ENCODE assay signal across 25 cellular contexts in genomic region chr22:19114984-19115552, GRCh38. TPM values are rescaled to one million over a fixed set of nuclear protein-coding genes. Genes with fewer than 3 reads are reported as not detected.
DNase-seq lines count a peak whose midpoint lies in the region; ATAC-seq, FAIRE-seq and TF ChIP-seq lines count a peak whose summit lies in the region.
"Had no signal": no experiment of that assay in that cellular context is flagged by ENCODE, and none has a peak within 500 bp of the region (broad histone marks: within the 10 kb centered on the region; RNA-seq: fewer than 3 reads in every experiment).

No MANE protein-coding gene starts in this region.

- H3K4me3 ChIP-seq in kidney (ENCODE audit: low read length in 2 of 2), result no peak overlapping the region
- H3K4me3 ChIP-seq in foreskin fibroblast (ENCODE audit: low read depth in 1 of 2, low read length in 2 of 2), result no peak overlapping the region
- H3K4me3 ChIP-seq: gastrocnemius medialis, lower lobe of right lung, PC-9, psoas muscle, SK-N-MC, thoracic aorta had no signal

- TF ChIP-seq CTCF in kidney (IDR thresholded peaks at IDR 0.05; ENCODE audit: borderline replicate concordance, extremely low read depth, insufficient read depth) (no peak), foreskin fibroblast (IDR thresholded peaks at IDR 0.05; ENCODE audit: low read depth, low read length) (no peak)

- no peaks in the 10 kb centered on the region for H3K9me3 ChIP-seq in kidney (ENCODE audit: control insufficient read depth in 1 of 2, low read length in 2 of 2)
- H3K9me3 ChIP-seq: BE2C, gastrocnemius medialis, lower lobe of right lung, psoas muscle, thoracic aorta had no signal

- H3K36me3 Mint-ChIP-seq in activated T-helper 17 cell treated with anti-CD3 and anti-CD28 coated beads, Interleukin-2, amount 50 U/mL, for 72 hours (ENCODE audit: low read depth), result no peaks in the 10 kb centered on the region

- no peaks in the 10 kb centered on the region for H3K27me3 Mint-ChIP-seq in activated T-helper 17 cell treated with anti-CD3 and anti-CD28 coated beads, Interleukin-2, amount 50 U/mL, for 72 hours

- no peak overlapping the region for H3K27ac ChIP-seq in kidney (ENCODE audit: low read depth in 2 of 2, low read length in 2 of 2)
- H3K27ac ChIP-seq: lower lobe of right lung, PC-9, psoas muscle, SK-N-MC, thoracic aorta had no signal

- H3K4me3 Mint-ChIP-seq in activated T-helper 17 cell treated with anti-CD3 and anti-CD28 coated beads, Interleukin-2, amount 50 U/mL, for 72 hours, result no peak overlapping the region

- FAIRE-seq in kidney (lab: Jason Lieb, UNC), result no peak
- FAIRE-seq: GM12891 had no signal

- peak; percentile 60 for DNase-seq in activated effector memory CD4-positive, alpha-beta T cell treated with anti-CD3 and anti-CD28 coated beads, Interleukin-2, amount 50 U/mL, for 16 hours
- DNase-seq in activated effector memory CD4-positive, alpha-beta T cell treated with Interleukin-2 at 50 U/mL for 16 hours, result no peak
- DNase-seq in islet precursor cell (peak; percentile 23), posterior vena cava (ENCODE audit: low spot score) (peak; percentile 63), kidney (no peak), foreskin fibroblast (no peak)
- DNase-seq: activated CD4-positive, CD25-positive, alpha-beta regulatory T cell treated with anti-CD3 and anti-CD28 coated beads, Interleukin-2, amount 50 U/mL, for 72 hours; BE2C; dermis blood vessel endothelial cell; DMS 273 treated with DMSO at 0.1 percent for 48 hours; lower lobe of right lung; NCI-H1105 treated with DMSO at 0.1 percent for 48 hours; NCI-H2171; PC-9; psoas muscle; T1000 had no signal

- no peak overlapping the region for H3K9ac ChIP-seq in kidney (ENCODE audit: low read length in 2 of 2)

- no peak for ATAC-seq in activated T-helper 17 cell treated with anti-CD3 and anti-CD28 coated beads, Interleukin-2, amount 50 U/mL, for 72 hours (replicated peaks)
- ATAC-seq in HG02759 (IDR thresholded peaks at IDR 0.05; ENCODE audit: unreplicated experiment), result no peak

- intact Hi-C loops in posterior vena cava (cut with DNase I) (no loop called here), kidney (cut with DNase I) (loop anchor here (5.0 kb wide), 1 partner anchor 52 kb away; no protein-coding TSS in a partner anchor)

- peak overlapping the region; percentile 70 for H3K27ac Mint-ChIP-seq in activated T-helper 17 cell treated with anti-CD3 and anti-CD28 coated beads, Interleukin-2, amount 50 U/mL, for 72 hours

- H3K36me3 ChIP-seq in kidney (ENCODE audit: control insufficient read depth in 1 of 2, insufficient read depth in 2 of 2, low read length in 2 of 2), result no peaks in the 10 kb centered on the region
- H3K36me3 ChIP-seq: gastrocnemius medialis, thoracic aorta had no signal

- no peaks in the 10 kb centered on the region for H3K9me3 Mint-ChIP-seq in activated T-helper 17 cell treated with anti-CD3 and anti-CD28 coated beads, Interleukin-2, amount 50 U/mL, for 72 hours

- peaks cover 14 to 19% of the 10 kb centered on the region in 2 donors for H3K4me1 ChIP-seq in kidney (ENCODE audit: control insufficient read depth in 1 of 2, insufficient read depth in 1 of 2, low read depth in 1 of 2, low read length in 2 of 2)
- H3K4me1 ChIP-seq: BE2C had no signal

- H3K4me1 Mint-ChIP-seq in activated T-helper 17 cell treated with anti-CD3 and anti-CD28 coated beads, Interleukin-2, amount 50 U/mL, for 72 hours, result peaks cover 38% of the 10 kb centered on the region

RNA-seq across cellular contexts. Expression of gene DGCR2, which starts 7.1 kb away (rescaled TPM):
- 10 to 100 TPM; 22.6 to 27.3 TPM for total RNA-seq in activated T-helper 17 cell treated with anti-CD3 and anti-CD28 coated beads, Interleukin-2, amount 50 U/mL, for 72 hours
- total RNA-seq in posterior vena cava (10 to 100 TPM; 28.3 to 35.2 TPM), kidney (67.7 TPM)
- 37.5 TPM for polyA plus RNA-seq in kidney (ENCODE audit: insufficient read depth, low read depth, low replicate concordance)

RNA-seq across cellular contexts. Expression of gene TSSK2, which starts 16.0 kb away (rescaled TPM):
- total RNA-seq in activated T-helper 17 cell treated with anti-CD3 and anti-CD28 coated beads, Interleukin-2, amount 50 U/mL, for 72 hours, result not detected
- total RNA-seq in posterior vena cava (not detected), kidney (not detected)
- not detected for polyA plus RNA-seq in kidney (ENCODE audit: insufficient read depth, low read depth, low replicate concordance)
- total RNA-seq: A172, dermis blood vessel endothelial cell, epithelial cell of proximal tubule, LHCN-M2, lower lobe of right lung, PC-9, thoracic aorta had no signal

RNA-seq across cellular contexts. Expression of gene ESS2, which starts 29.4 kb away (rescaled TPM):
- 10 to 100 TPM; 13.8 to 20.8 TPM for total RNA-seq in activated T-helper 17 cell treated with anti-CD3 and anti-CD28 coated beads, Interleukin-2, amount 50 U/mL, for 72 hours
- total RNA-seq in posterior vena cava (10 to 100 TPM; 10.2 to 11.5 TPM), kidney (14.3 TPM)
- polyA plus RNA-seq in kidney (ENCODE audit: insufficient read depth, low read depth, low replicate concordance), result 15.3 TPM

RNA-seq across cellular contexts. Expression of gene GSC2, which starts 35.0 kb away (rescaled TPM):
- not detected for total RNA-seq in activated T-helper 17 cell treated with anti-CD3 and anti-CD28 coated beads, Interleukin-2, amount 50 U/mL, for 72 hours
- not detected for total RNA-seq in posterior vena cava
- not detected for total RNA-seq in kidney
- not detected for polyA plus RNA-seq in kidney (ENCODE audit: insufficient read depth, low read depth, low replicate concordance)
- total RNA-seq: A172, dermis blood vessel endothelial cell, epithelial cell of proximal tubule, gastrocnemius medialis, LHCN-M2, lower lobe of right lung, PC-9, psoas muscle, thoracic aorta had no signal
- polyA plus RNA-seq: psoas muscle had no signal

Comparison
In these comparisons a context has a peak if more than half of its experiments do, and no peak if none do; other contexts are left out.
1. DNase-seq: peak in activated effector memory CD4-positive, alpha-beta T cell treated with anti-CD3 and anti-CD28 coated beads, Interleukin-2, amount 50 U/mL, for 16 hours (single experiment), islet precursor cell (single experiment) and posterior vena cava (single experiment); none in activated effector memory CD4-positive, alpha-beta T cell treated with Interleukin-2 at 50 U/mL for 16 hours (single experiment), kidney (single experiment) and foreskin fibroblast (0 of 2).